In the genomic region with DNA sequence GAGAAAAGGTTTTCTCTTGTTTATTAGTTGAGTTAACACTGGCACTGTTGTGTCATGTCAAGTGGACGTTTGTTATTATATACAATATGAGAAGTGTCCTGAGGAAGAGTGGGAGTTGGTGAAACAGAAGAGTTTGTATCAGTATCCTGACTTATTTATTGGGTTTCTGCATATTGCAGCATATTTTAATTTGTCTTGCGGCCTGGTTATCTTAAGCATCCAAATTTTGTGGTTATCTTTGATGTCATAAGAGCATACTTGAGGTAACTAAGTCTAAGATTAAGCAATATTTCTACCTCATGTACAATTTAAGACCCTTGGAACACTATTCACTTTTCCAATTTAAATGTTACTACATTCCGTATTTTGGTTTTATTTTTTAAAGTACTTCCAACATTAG, we compare ENCODE assay signal across 19 cellular contexts.
DNase-seq lines count a peak whose midpoint lies in the region; ATAC-seq, FAIRE-seq and TF ChIP-seq lines count a peak whose summit lies in the region.
"Had no signal": no experiment of that assay in that cellular context is flagged by ENCODE, and none has a peak within 500 bp of the region (broad histone marks: within the 10 kb centered on the region; RNA-seq: fewer than 3 reads in every experiment).

No MANE protein-coding gene starts in this region.

- 79% methylated on average over 3 of the region's 3 CpGs for WGBS in mesenchymal stem cell

- TF ChIP-seq CTCF in choroid plexus epithelial cell (conservative IDR thresholded peaks at IDR 0.05; ENCODE audit: low read depth, low read length) (no peak), Peyer's patch (IDR thresholded peaks at IDR 0.05) (no peak)

- H2AK5ac ChIP-seq in mesenchymal stem cell (ENCODE audit: low read length, severe bottlenecking) = no peak overlapping the region

- no peaks in the 10 kb centered on the region for H3K36me3 ChIP-seq in mesenchymal stem cell (ENCODE audit: control insufficient read depth in 1 of 2, insufficient read depth in 2 of 2, low read depth in 1 of 2, low read length in 2 of 2)
- H3K36me3 ChIP-seq in Peyer's patch = no peaks in the 10 kb centered on the region
- H3K36me3 ChIP-seq: HAP-1 had no signal

- H3K4me3 ChIP-seq in choroid plexus epithelial cell (ENCODE audit: low read depth, low read length) = no peak overlapping the region
- H3K4me3 ChIP-seq in mesenchymal stem cell (ENCODE audit: insufficient read depth in 1 of 2, low read depth in 1 of 2, low read length in 2 of 2) = no peak overlapping the region
- H3K4me3 ChIP-seq in Peyer's patch = no peak overlapping the region
- H3K4me3 ChIP-seq: HAP-1 had no signal

- no peak overlapping the region for H4K8ac ChIP-seq in mesenchymal stem cell (ENCODE audit: low read length)

- H3K27me3 ChIP-seq in mesenchymal stem cell (ENCODE audit: control insufficient read depth in 1 of 2, insufficient read depth in 1 of 2, low read length in 2 of 2) (no peaks in the 10 kb centered on the region), Peyer's patch (no peaks in the 10 kb centered on the region)

- no peak overlapping the region for H3K4ac ChIP-seq in mesenchymal stem cell (ENCODE audit: low read depth in 1 of 2, low read length in 2 of 2)

- H3K9me3 ChIP-seq in mesenchymal stem cell (ENCODE audit: control insufficient read depth, low read length) (peaks cover 6% of the 10 kb centered on the region), Peyer's patch (no peaks in the 10 kb centered on the region)
- H3K9me3 ChIP-seq: HAP-1 had no signal

- no peak for TF ChIP-seq POLR2A in GM12892 (IDR thresholded peaks at IDR 0.05; ENCODE audit: low read depth, low read length)
- no peak for TF ChIP-seq POLR2A in Peyer's patch (IDR thresholded peaks at IDR 0.05)

- H2BK12ac ChIP-seq in mesenchymal stem cell (ENCODE audit: low read length in 2 of 2) = no peak overlapping the region

- peak; percentile 48 for FAIRE-seq in GM12892 (lab: Jason Lieb, UNC)
- FAIRE-seq: RCC 7860 had no signal

- DNase-seq in GM12892 (ENCODE audit: insufficient read length) (no peak), NCI-H226 (peak; percentile 35), choroid plexus epithelial cell (ENCODE audit: low read depth) (peak; percentile 86), mesenchymal stem cell (peak; percentile 58), Peyer's patch (no peak), SK-N-DZ (ENCODE audit: low spot score) (no peak), SIG-M5 (lab: John Stamatoyannopoulos, UW) (no peak)
- DNase-seq: AML-193, DND-41, NCI-H1105, NCI-H2081, NCI-H2171 treated with DMSO at 0.1 percent for 48 hours, T-cell had no signal

- no peak overlapping the region for H2AFZ ChIP-seq in mesenchymal stem cell (ENCODE audit: low read depth, low read length)

- H3K9ac ChIP-seq in mesenchymal stem cell (ENCODE audit: low read length) = no peak overlapping the region

- no peak for ATAC-seq in HG02763 (IDR thresholded peaks at IDR 0.05; ENCODE audit: unreplicated experiment)
- ATAC-seq: Right ventricle myocardium inferior, SK-N-SH treated with all-trans-retinoic acid at 6 μM for 48 hours, T-cell had no signal

- H3K23ac ChIP-seq in mesenchymal stem cell (ENCODE audit: low read length in 2 of 2) = no peak overlapping the region

- H3K14ac ChIP-seq in mesenchymal stem cell (ENCODE audit: low read length in 2 of 2) = no peak overlapping the region

- H3K18ac ChIP-seq in mesenchymal stem cell (ENCODE audit: low read depth in 1 of 2, low read length in 2 of 2) = no peak overlapping the region

- H3K4me2 ChIP-seq in mesenchymal stem cell (ENCODE audit: low read length, poor library complexity, severe bottlenecking) = no peak overlapping the region

- peaks cover 8% of the 10 kb centered on the region for H3K79me1 ChIP-seq in mesenchymal stem cell (replicated peaks; ENCODE audit: low read length, poor library complexity, severe bottlenecking)

- H4K91ac ChIP-seq in mesenchymal stem cell (ENCODE audit: low read length) = no peak overlapping the region

- H3K4me1 ChIP-seq in mesenchymal stem cell (ENCODE audit: control insufficient read depth, insufficient read depth, low read depth, low read length) (no peaks in the 10 kb centered on the region), Peyer's patch (no peaks in the 10 kb centered on the region)
- H3K4me1 ChIP-seq: HAP-1 had no signal

- H2BK5ac ChIP-seq in mesenchymal stem cell (ENCODE audit: low read depth, low read length, poor library complexity, severe bottlenecking) = no peak overlapping the region

- no peak overlapping the region for H2BK15ac ChIP-seq in mesenchymal stem cell (ENCODE audit: low read depth, poor library complexity, severe bottlenecking)

- H2BK120ac ChIP-seq in mesenchymal stem cell (ENCODE audit: low read depth, low read length) = no peak overlapping the region

- H3K27ac ChIP-seq in mesenchymal stem cell (ENCODE audit: low read length, poor library complexity, severe bottlenecking) (no peak overlapping the region), Peyer's patch (no peak overlapping the region)
- H3K27ac ChIP-seq: C4-2B had no signal

Comparison
In these comparisons a context has a peak if more than half of its experiments do, and no peak if none do; other contexts are left out.
1. DNase-seq: peak in NCI-H226 (single experiment), choroid plexus epithelial cell (single experiment) and mesenchymal stem cell (single experiment); none in GM12892 (single experiment), Peyer's patch (0 of 3), SK-N-DZ (single experiment) and SIG-M5 (single experiment).